Comparison of ENCODE assay signal across 8 cellular contexts in the genomic region with DNA sequence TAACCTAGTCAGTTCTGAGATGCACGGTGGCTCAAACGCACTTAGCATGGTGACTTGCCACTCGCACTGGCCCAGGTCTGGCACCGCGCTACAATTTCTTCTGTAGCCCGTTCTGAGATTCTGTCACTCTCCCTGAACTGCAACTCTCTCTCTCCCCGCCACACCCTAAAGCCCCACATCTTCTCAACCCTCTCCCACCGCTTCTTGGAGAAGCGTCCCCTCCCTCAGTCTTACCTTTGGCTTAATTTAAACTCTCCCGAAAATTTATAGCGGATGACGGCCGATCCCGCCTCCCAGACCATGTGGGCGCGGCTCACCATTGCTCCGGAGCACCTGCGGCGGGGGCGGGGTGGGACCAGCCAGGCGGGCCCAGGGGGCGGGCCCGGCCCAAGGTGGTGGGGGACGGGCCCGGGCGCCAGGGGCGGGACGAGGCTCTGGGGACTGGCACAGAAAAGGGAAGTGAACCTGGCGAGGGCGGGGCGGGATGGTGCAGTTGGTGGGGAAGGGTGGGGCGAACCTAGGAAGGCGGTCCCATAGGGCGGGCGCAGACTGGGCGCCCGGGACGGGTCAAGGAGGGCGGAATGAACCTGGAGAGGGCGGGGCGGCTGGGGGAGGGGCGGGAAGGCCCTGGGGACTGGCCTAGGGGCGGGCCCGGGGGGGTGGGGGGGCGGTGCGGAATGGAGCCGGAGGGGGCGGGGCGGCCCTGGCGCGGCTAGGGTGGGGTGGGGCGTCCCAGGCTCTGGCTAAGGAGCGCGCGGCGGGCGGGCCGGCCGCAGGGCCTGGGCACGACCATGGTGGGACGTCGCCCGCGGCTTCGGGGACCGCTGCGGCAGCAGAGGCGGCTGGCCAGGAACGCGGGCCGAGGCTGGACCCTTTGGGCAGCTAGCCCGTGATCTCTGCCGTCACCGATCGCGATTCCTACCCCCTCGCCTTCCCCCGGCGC. TPM values are rescaled to one million over a fixed set of nuclear protein-coding genes. Genes with fewer than 3 reads are reported as not detected.
A peak's percentile ranks its signal among the peaks of the same experiment; 100 is the strongest.
DNase-seq lines count a peak whose midpoint lies in the region; ATAC-seq and TF ChIP-seq lines count a peak whose summit lies in the region.

A gene (plus strand): TSS at position 730 of the 943 bp plus-strand sequence. CDS start 305 bp downstream, outside the sequence.

- peak within 1 kb of the TSS; percentile 25; the same call in 1 of the 2 replicates for H2AFZ ChIP-seq in OCI-LY1 (ENCODE audit: low read length)

- 1 to 2% methylated on average over 31 to 78 of the region's 79 CpGs for WGBS in esophagus, 2 donors

- peak within 1 kb of the TSS; percentile 91 for H3K4me2 ChIP-seq in OCI-LY1 (ENCODE audit: low read length)

- intact Hi-C loops in natural killer cell (cut with micrococcal nuclease), result no loop called here

- H3K9me3 ChIP-seq in HUES6 (ENCODE audit: control insufficient read depth, insufficient read depth, low read depth, low read length) (no peaks in the 10 kb centered on the region), OCI-LY1 (ENCODE audit: low read length) (no peaks in the 10 kb centered on the region), esophagus (ENCODE audit: control insufficient read depth in 2 of 2, insufficient read depth in 1 of 2, low read depth in 1 of 2, low read length in 1 of 2) (no peaks in the 10 kb centered on the region)

- no peaks in the 10 kb centered on the region for H4K20me1 ChIP-seq in OCI-LY1 (ENCODE audit: insufficient read depth, low read length)

- no peaks in the 10 kb centered on the region for H3K36me3 ChIP-seq in HUES6 (ENCODE audit: control insufficient read depth, insufficient read depth, low read length)
- no peaks in the 10 kb centered on the region; the same call in 1 of the 2 replicates for H3K36me3 ChIP-seq in OCI-LY1 (ENCODE audit: insufficient read depth, low read length)
- no peaks in the 10 kb centered on the region for H3K36me3 ChIP-seq in esophagus (ENCODE audit: control insufficient read depth in 2 of 2, insufficient read depth in 2 of 2, low read length in 1 of 2)

- peak; percentile 92 for ATAC-seq in GM21515 (IDR thresholded peaks at IDR 0.05; ENCODE audit: unreplicated experiment)
- ATAC-seq in natural killer cell, result peak; percentile 79 to 89 (median 80)
- ATAC-seq in stimulated activated naive B cell treated with anti-CD40 and anti-IgM and Interleukin-4, amounts not matched to agents 10 μg/mL and 1 μg/mL and 100 μg/mL, for 72 hours (replicated peaks), result peak; percentile 94 to 96

- H3K4me1 ChIP-seq in HUES6 (ENCODE audit: control insufficient read depth, insufficient read depth, low read length), result peaks cover 14% of the 10 kb centered on the region
- H3K4me1 ChIP-seq in OCI-LY1 (ENCODE audit: insufficient read depth, low read length, severe bottlenecking), result peaks cover 6% of the 10 kb centered on the region
- H3K4me1 ChIP-seq in esophagus (ENCODE audit: control insufficient read depth in 2 of 2, insufficient read depth in 2 of 2, low read length in 1 of 2), result peaks cover 4 to 6% of the 10 kb centered on the region in 2 donors

- H3K4me1 Mint-ChIP-seq in natural killer cell, result peaks cover 0 to 13% of the 10 kb centered on the region in 2 donors
- H3K4me1 Mint-ChIP-seq in stimulated activated naive B cell treated with anti-CD40 and anti-IgM and Interleukin-4, amounts not matched to agents 10 μg/mL and 1 μg/mL and 100 μg/mL, for 72 hours, result peaks cover 8 to 22% of the 10 kb centered on the region in 2 donors

- peaks cover 4 to 14% of the 10 kb centered on the region in 2 donors for H3K27me3 Mint-ChIP-seq in natural killer cell (ENCODE audit: low read depth in 2 of 2)
- H3K27me3 Mint-ChIP-seq in stimulated activated naive B cell treated with anti-CD40 and anti-IgM and Interleukin-4, amounts not matched to agents 10 μg/mL and 1 μg/mL and 100 μg/mL, for 72 hours, result peaks cover 18 to 20% of the 10 kb centered on the region in 2 donors

- H3K79me2 ChIP-seq in OCI-LY1 (ENCODE audit: insufficient read depth, low read length), result no peaks in the 10 kb centered on the region

- H3K27me3 ChIP-seq in HUES6 (ENCODE audit: control insufficient read depth, insufficient read depth, low read length) (peaks cover 36% of the 10 kb centered on the region), OCI-LY1 (ENCODE audit: insufficient read depth, low read length) (no peaks in the 10 kb centered on the region), esophagus (ENCODE audit: control insufficient read depth in 1 of 2, insufficient read depth in 2 of 2, low read length in 2 of 2) (no peaks in the 10 kb centered on the region)

- no peak for TF ChIP-seq CTCF in OCI-LY1 (IDR thresholded peaks at IDR 0.05; ENCODE audit: low read length)
- no peak for TF ChIP-seq CTCF in natural killer cell (IDR thresholded peaks at IDR 0.05)

- DNase-seq in COLO829 (ENCODE audit: low spot score) (peak; percentile 56), activated T-cell treated with anti-CD3 and anti-CD28 coated beads for 1 hour (ENCODE audit: low read depth) (peak; percentile 76), natural killer cell (peak; percentile 23)
- DNase-seq in stimulated activated naive B cell treated with anti-CD40 and anti-IgM and Interleukin-4, amounts not matched to agents 10 μg/mL and 1 μg/mL and 100 μg/mL, for 72 hours, result peak; percentile 90

- H3K9me3 Mint-ChIP-seq in natural killer cell, result peaks cover 0 to 3% of the 10 kb centered on the region in 2 donors
- H3K9me3 Mint-ChIP-seq in stimulated activated naive B cell treated with anti-CD40 and anti-IgM and Interleukin-4, amounts not matched to agents 10 μg/mL and 1 μg/mL and 100 μg/mL, for 72 hours, result no peaks in the 10 kb centered on the region

- no peaks in the 10 kb centered on the region for H3K36me3 Mint-ChIP-seq in natural killer cell
- H3K36me3 Mint-ChIP-seq in stimulated activated naive B cell treated with anti-CD40 and anti-IgM and Interleukin-4, amounts not matched to agents 10 μg/mL and 1 μg/mL and 100 μg/mL, for 72 hours, result peaks cover 0 to 4% of the 10 kb centered on the region in 2 donors

- no peaks in the 10 kb centered on the region for H3F3A ChIP-seq in OCI-LY1 (ENCODE audit: insufficient read depth, low read length)

- no peaks in the 10 kb centered on the region for H3K9me2 ChIP-seq in OCI-LY1 (ENCODE audit: low read depth, low read length)

- H3K9ac ChIP-seq in HUES6 (ENCODE audit: low read length), result peak within 1 kb of the TSS; percentile 88
- peak within 1 kb of the TSS; percentile 64 for H3K9ac ChIP-seq in OCI-LY1 (ENCODE audit: low read length)

- H3K4me3 ChIP-seq in HUES6 (ENCODE audit: low read depth, low read length), result peak within 1 kb of the TSS; percentile 83
- H3K4me3 ChIP-seq in OCI-LY1 (ENCODE audit: low read depth, low read length, poor library complexity, severe bottlenecking), result peak within 1 kb of the TSS; percentile 74
- H3K4me3 ChIP-seq in esophagus (ENCODE audit: low read depth in 1 of 2, low read length in 2 of 2), result peak within 1 kb of the TSS; percentile 65 to 80

- H3K4me3 Mint-ChIP-seq in natural killer cell, result peak within 1 kb of the TSS; percentile 88
- H3K4me3 Mint-ChIP-seq in stimulated activated naive B cell treated with anti-CD40 and anti-IgM and Interleukin-4, amounts not matched to agents 10 μg/mL and 1 μg/mL and 100 μg/mL, for 72 hours, result peak within 1 kb of the TSS; percentile 79 to 80

- no peak within 1 kb of the TSS for H3K27ac ChIP-seq in HUES6 (ENCODE audit: low read depth, low read length)
- no peak within 1 kb of the TSS for H3K27ac ChIP-seq in OCI-LY1 (ENCODE audit: low read depth, low read length, poor library complexity, severe bottlenecking)
- H3K27ac ChIP-seq in esophagus (ENCODE audit: low read depth in 2 of 2, low read length in 1 of 2), result peak within 1 kb of the TSS; percentile 24 to 67

- no peak within 1 kb of the TSS for H3K27ac Mint-ChIP-seq in natural killer cell
- H3K27ac Mint-ChIP-seq in stimulated activated naive B cell treated with anti-CD40 and anti-IgM and Interleukin-4, amounts not matched to agents 10 μg/mL and 1 μg/mL and 100 μg/mL, for 72 hours, result peak within 1 kb of the TSS; percentile 82

RNA-seq across cellular contexts. Expression of the gene that starts here (rescaled TPM):
- 1 to 10 TPM; 1.4 TPM for polyA plus RNA-seq in esophagus
- total RNA-seq in natural killer cell, result under 1 TPM; 0.14 to 0.70 (median 0.27) TPM

Comparison
In these comparisons a context has a peak if more than half of its experiments do, and no peak if none do; other contexts are left out.
1. Peak in DNase-seq and ATAC-seq in natural killer cell; RNA of the gene not detected or under 1 TPM.
2. DNase-seq: peak in every context shown above with its lines; median percentile 90 in stimulated activated naive B cell treated with anti-CD40 and anti-IgM and Interleukin-4, amounts not matched to agents 10 μg/mL and 1 μg/mL and 100 μg/mL, for 72 hours; 76 in activated T-cell treated with anti-CD3 and anti-CD28 coated beads for 1 hour; 56 in COLO829; 23 in natural killer cell.
3. H3K27ac ChIP-seq: peak in esophagus (2 of 2); none in HUES6 (single experiment) and OCI-LY1 (single experiment).
4. Peak in every context shown above with its lines, with median percentiles within 50 percentile points of each other: ATAC-seq and H3K4me3 ChIP-seq.